1 cellular context compared by ENCODE assay signal in the genomic region with DNA sequence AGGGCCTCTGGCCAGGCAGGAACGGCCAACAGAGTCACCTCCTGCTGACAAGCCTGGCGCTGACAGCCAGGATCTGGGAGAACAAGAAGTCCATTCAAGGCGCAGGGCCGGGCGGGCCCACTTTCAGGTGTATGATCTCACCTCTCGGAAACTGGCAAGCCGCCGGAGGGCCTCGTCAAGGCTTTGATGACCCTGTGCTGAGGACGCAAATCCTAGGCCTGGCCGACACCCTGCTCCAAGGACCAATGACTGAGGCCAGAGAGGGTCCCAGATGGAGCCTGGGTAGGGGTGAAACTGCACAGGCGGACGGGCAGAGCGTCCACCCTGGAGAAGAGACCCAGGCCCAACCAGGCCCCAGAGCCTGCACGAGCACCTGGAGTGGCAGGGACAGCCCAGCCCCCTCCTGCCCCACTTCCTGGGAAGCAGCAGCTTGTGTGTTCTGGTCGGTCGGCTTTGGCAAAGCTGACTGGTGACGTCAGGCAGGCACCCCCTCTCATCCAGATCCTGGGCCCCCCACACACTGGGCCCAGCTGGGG.
TF ChIP-seq lines count a peak whose summit lies in the region.

No MANE protein-coding gene starts in this region.

TF ChIP-seq in HepG2, 621 proteins besides CTCF, POLR2A, EP300 and RAD21 (continued from another document and continues in another):
- TF ChIP-seq, protein P1, sequence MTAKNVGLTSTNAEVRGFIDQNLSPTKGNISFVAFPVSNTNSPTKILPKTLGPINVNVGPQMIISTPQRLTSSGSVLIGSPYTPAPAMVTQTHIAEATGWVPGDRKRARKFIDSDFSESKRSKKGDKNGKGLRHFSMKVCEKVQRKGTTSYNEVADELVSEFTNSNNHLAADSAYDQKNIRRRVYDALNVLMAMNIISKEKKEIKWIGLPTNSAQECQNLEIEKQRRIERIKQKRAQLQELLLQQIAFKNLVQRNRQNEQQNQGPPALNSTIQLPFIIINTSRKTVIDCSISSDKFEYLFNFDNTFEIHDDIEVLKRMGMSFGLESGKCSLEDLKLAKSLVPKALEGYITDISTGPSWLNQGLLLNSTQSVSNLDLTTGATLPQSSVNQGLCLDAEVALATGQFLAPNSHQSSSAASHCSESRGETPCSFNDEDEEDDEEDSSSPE (CRISPR knock-in tag; IDR thresholded peaks at IDR 0.05): no peak
- TF ChIP-seq ZNF543 (CRISPR knock-in tag; IDR thresholded peaks at IDR 0.05) (no peak), ZNF460 (CRISPR knock-in tag; IDR thresholded peaks at IDR 0.05; ENCODE audit: borderline replicate concordance) (no peak), SRSF4 (IDR thresholded peaks at IDR 0.05; ENCODE audit: low read depth, low read length, poor library complexity, severe bottlenecking) (no peak), ZBTB21 (CRISPR knock-in tag; IDR thresholded peaks at IDR 0.05) (peak; percentile 82), SALL2 (CRISPR knock-in tag; IDR thresholded peaks at IDR 0.05) (no peak), ZEB1 (IDR thresholded peaks at IDR 0.05; ENCODE audit: insufficient replicate concordance, low read depth) (peak; percentile 32), NPAS2 (CRISPR knock-in tag; IDR thresholded peaks at IDR 0.05; ENCODE audit: borderline replicate concordance) (no peak), KLF12 (CRISPR knock-in tag; IDR thresholded peaks at IDR 0.05; ENCODE audit: borderline replicate concordance) (no peak), ZNF598 (CRISPR knock-in tag; IDR thresholded peaks at IDR 0.05; ENCODE audit: borderline replicate concordance) (0 out of 2 replicates have a peak, but pooled peaks have one; percentile 42), ZNF354B (CRISPR knock-in tag; IDR thresholded peaks at IDR 0.05) (no peak), ZNF530 (CRISPR knock-in tag; IDR thresholded peaks at IDR 0.05; ENCODE audit: low read depth) (no peak), ZNF558 (CRISPR knock-in tag; IDR thresholded peaks at IDR 0.05; ENCODE audit: borderline replicate concordance) (no peak), ZNF296 (CRISPR knock-in tag; conservative IDR thresholded peaks at IDR 0.05) (no peak), SAP130 (CRISPR knock-in tag; IDR thresholded peaks at IDR 0.05; ENCODE audit: low read depth) (peak; percentile 33), KDM4B (CRISPR knock-in tag; IDR thresholded peaks at IDR 0.05) (no peak), HOXA3 (CRISPR knock-in tag; IDR thresholded peaks at IDR 0.05) (no peak; the same call in none of the 2 replicates), ZFX (CRISPR knock-in tag; IDR thresholded peaks at IDR 0.05; ENCODE audit: low read depth) (peak; percentile 88), GATA4 (IDR thresholded peaks at IDR 0.05; ENCODE audit: borderline replicate concordance, low read depth) (no peak), ZNF431 (CRISPR knock-in tag; IDR thresholded peaks at IDR 0.05; ENCODE audit: borderline replicate concordance, low read depth) (no peak), TCF7 (IDR thresholded peaks at IDR 0.05; ENCODE audit: low read depth) (peak; percentile 21; the same call in 1 of the 2 replicates), ELF1 (CRISPR knock-in tag; IDR thresholded peaks at IDR 0.05) (peak; percentile 39; the same call in 1 of the 2 replicates), ZNF891 (CRISPR knock-in tag; IDR thresholded peaks at IDR 0.05) (peak; percentile 66; the same call in 1 of the 2 replicates), CHCHD3 (CRISPR knock-in tag; IDR thresholded peaks at IDR 0.05) (no peak), MZF1 (CRISPR knock-in tag; IDR thresholded peaks at IDR 0.05; ENCODE audit: borderline replicate concordance) (no peak), ELF3 (CRISPR knock-in tag; IDR thresholded peaks at IDR 0.05) (0 out of 2 replicates have a peak, but pooled peaks have one; percentile 17), ZMAT3 (CRISPR knock-in tag; conservative IDR thresholded peaks at IDR 0.05) (0 out of 2 replicates have a peak, but pooled peaks have one; percentile 49), NR2F1 (CRISPR knock-in tag; IDR thresholded peaks at IDR 0.05) (no peak), ZNF878 (CRISPR knock-in tag; IDR thresholded peaks at IDR 0.05) (no peak), RBM22 (optimal IDR thresholded peaks at IDR 0.05; ENCODE audit: low read length) (no peak), RNF2 (conservative IDR thresholded peaks at IDR 0.05; ENCODE audit: low read depth) (0 out of 2 replicates have a peak, but pooled peaks have one; percentile 39), TGIF2 (CRISPR knock-in tag; IDR thresholded peaks at IDR 0.05) (peak; percentile 74; the same call in 1 of the 2 replicates), NFYB (CRISPR knock-in tag; IDR thresholded peaks at IDR 0.05) (no peak), ZSCAN29 (CRISPR knock-in tag; conservative IDR thresholded peaks at IDR 0.05) (0 out of 2 replicates have a peak, but pooled peaks have one; percentile 73), SP5 (CRISPR knock-in tag; IDR thresholded peaks at IDR 0.05; ENCODE audit: borderline replicate concordance, low read depth) (peak; percentile 29), FLYWCH1 (CRISPR knock-in tag; IDR thresholded peaks at IDR 0.05) (no peak)
- TF ChIP-seq, protein P2, sequence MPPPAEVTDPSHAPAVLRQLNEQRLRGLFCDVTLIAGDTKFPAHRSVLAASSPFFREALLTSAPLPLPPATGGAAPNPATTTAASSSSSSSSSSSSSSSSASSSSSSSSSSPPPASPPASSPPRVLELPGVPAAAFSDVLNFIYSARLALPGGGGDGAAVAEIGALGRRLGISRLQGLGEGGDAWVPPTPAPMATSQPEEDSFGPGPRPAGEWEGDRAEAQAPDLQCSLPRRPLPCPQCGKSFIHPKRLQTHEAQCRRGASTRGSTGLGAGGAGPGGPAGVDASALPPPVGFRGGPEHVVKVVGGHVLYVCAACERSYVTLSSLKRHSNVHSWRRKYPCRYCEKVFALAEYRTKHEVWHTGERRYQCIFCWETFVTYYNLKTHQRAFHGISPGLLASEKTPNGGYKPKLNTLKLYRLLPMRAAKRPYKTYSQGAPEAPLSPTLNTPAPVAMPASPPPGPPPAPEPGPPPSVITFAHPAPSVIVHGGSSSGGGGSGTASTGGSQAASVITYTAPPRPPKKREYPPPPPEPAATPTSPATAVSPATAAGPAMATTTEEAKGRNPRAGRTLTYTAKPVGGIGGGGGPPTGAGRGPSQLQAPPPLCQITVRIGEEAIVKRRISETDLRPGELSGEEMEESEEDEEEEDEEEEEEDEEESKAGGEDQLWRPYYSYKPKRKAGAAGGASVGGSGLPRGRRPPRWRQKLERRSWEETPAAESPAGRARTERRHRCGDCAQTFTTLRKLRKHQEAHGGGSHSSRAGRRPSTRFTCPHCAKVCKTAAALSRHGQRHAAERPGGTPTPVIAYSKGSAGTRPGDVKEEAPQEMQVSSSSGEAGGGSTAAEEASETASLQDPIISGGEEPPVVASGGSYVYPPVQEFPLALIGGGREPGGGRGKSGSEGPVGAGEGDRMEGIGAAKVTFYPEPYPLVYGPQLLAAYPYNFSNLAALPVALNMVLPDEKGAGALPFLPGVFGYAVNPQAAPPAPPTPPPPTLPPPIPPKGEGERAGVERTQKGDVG (CRISPR knock-in tag; IDR thresholded peaks at IDR 0.05; ENCODE audit: borderline replicate concordance): no peak
- TF ChIP-seq, protein P3, sequence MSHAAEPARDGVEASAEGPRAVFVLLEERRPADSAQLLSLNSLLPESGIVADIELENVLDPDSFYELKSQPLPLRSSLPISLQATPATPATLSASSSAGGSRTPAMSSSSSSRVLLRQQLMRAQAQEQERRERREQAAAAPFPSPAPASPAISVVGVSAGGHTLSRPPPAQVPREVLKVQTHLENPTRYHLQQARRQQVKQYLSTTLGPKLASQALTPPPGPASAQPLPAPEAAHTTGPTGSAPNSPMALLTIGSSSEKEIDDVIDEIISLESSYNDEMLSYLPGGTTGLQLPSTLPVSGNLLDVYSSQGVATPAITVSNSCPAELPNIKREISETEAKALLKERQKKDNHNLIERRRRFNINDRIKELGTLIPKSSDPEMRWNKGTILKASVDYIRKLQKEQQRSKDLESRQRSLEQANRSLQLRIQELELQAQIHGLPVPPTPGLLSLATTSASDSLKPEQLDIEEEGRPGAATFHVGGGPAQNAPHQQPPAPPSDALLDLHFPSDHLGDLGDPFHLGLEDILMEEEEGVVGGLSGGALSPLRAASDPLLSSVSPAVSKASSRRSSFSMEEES (CRISPR knock-in tag; IDR thresholded peaks at IDR 0.05): no peak
- TF ChIP-seq, protein P4, sequence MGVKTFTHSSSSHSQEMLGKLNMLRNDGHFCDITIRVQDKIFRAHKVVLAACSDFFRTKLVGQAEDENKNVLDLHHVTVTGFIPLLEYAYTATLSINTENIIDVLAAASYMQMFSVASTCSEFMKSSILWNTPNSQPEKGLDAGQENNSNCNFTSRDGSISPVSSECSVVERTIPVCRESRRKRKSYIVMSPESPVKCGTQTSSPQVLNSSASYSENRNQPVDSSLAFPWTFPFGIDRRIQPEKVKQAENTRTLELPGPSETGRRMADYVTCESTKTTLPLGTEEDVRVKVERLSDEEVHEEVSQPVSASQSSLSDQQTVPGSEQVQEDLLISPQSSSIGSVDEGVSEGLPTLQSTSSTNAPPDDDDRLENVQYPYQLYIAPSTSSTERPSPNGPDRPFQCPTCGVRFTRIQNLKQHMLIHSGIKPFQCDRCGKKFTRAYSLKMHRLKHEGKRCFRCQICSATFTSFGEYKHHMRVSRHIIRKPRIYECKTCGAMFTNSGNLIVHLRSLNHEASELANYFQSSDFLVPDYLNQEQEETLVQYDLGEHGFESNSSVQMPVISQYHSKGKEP (CRISPR knock-in tag; IDR thresholded peaks at IDR 0.05): no peak
- TF ChIP-seq, protein P5, sequence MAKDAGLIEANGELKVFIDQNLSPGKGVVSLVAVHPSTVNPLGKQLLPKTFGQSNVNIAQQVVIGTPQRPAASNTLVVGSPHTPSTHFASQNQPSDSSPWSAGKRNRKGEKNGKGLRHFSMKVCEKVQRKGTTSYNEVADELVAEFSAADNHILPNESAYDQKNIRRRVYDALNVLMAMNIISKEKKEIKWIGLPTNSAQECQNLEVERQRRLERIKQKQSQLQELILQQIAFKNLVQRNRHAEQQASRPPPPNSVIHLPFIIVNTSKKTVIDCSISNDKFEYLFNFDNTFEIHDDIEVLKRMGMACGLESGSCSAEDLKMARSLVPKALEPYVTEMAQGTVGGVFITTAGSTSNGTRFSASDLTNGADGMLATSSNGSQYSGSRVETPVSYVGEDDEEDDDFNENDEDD (CRISPR knock-in tag; IDR thresholded peaks at IDR 0.05; ENCODE audit: borderline replicate concordance): 0 out of 2 replicates have a peak, but pooled peaks have one; percentile 15
- TF ChIP-seq, protein P6, sequence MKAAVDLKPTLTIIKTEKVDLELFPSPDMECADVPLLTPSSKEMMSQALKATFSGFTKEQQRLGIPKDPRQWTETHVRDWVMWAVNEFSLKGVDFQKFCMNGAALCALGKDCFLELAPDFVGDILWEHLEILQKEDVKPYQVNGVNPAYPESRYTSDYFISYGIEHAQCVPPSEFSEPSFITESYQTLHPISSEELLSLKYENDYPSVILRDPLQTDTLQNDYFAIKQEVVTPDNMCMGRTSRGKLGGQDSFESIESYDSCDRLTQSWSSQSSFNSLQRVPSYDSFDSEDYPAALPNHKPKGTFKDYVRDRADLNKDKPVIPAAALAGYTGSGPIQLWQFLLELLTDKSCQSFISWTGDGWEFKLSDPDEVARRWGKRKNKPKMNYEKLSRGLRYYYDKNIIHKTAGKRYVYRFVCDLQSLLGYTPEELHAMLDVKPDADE (CRISPR knock-in tag; IDR thresholded peaks at IDR 0.05): no peak
- TF ChIP-seq, protein P7, sequence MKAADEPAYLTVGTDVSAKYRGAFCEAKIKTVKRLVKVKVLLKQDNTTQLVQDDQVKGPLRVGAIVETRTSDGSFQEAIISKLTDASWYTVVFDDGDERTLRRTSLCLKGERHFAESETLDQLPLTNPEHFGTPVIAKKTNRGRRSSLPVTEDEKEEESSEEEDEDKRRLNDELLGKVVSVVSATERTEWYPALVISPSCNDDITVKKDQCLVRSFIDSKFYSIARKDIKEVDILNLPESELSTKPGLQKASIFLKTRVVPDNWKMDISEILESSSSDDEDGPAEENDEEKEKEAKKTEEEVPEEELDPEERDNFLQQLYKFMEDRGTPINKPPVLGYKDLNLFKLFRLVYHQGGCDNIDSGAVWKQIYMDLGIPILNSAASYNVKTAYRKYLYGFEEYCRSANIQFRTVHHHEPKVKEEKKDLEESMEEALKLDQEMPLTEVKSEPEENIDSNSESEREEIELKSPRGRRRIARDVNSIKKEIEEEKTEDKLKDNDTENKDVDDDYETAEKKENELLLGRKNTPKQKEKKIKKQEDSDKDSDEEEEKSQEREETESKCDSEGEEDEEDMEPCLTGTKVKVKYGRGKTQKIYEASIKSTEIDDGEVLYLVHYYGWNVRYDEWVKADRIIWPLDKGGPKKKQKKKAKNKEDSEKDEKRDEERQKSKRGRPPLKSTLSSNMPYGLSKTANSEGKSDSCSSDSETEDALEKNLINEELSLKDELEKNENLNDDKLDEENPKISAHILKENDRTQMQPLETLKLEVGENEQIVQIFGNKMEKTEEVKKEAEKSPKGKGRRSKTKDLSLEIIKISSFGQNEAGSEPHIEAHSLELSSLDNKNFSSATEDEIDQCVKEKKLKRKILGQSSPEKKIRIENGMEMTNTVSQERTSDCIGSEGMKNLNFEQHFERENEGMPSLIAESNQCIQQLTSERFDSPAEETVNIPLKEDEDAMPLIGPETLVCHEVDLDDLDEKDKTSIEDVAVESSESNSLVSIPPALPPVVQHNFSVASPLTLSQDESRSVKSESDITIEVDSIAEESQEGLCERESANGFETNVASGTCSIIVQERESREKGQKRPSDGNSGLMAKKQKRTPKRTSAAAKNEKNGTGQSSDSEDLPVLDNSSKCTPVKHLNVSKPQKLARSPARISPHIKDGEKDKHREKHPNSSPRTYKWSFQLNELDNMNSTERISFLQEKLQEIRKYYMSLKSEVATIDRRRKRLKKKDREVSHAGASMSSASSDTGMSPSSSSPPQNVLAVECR (CRISPR knock-in tag; IDR thresholded peaks at IDR 0.05; ENCODE audit: borderline replicate concordance): peak; percentile 35; the same call in 1 of the 2 replicates
- TF ChIP-seq, protein P8, sequence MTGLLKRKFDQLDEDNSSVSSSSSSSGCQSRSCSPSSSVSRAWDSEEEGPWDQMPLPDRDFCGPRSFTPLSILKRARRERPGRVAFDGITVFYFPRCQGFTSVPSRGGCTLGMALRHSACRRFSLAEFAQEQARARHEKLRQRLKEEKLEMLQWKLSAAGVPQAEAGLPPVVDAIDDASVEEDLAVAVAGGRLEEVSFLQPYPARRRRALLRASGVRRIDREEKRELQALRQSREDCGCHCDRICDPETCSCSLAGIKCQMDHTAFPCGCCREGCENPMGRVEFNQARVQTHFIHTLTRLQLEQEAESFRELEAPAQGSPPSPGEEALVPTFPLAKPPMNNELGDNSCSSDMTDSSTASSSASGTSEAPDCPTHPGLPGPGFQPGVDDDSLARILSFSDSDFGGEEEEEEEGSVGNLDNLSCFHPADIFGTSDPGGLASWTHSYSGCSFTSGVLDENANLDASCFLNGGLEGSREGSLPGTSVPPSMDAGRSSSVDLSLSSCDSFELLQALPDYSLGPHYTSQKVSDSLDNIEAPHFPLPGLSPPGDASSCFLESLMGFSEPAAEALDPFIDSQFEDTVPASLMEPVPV (CRISPR knock-in tag; IDR thresholded peaks at IDR 0.05): no peak
- TF ChIP-seq, protein P9, sequence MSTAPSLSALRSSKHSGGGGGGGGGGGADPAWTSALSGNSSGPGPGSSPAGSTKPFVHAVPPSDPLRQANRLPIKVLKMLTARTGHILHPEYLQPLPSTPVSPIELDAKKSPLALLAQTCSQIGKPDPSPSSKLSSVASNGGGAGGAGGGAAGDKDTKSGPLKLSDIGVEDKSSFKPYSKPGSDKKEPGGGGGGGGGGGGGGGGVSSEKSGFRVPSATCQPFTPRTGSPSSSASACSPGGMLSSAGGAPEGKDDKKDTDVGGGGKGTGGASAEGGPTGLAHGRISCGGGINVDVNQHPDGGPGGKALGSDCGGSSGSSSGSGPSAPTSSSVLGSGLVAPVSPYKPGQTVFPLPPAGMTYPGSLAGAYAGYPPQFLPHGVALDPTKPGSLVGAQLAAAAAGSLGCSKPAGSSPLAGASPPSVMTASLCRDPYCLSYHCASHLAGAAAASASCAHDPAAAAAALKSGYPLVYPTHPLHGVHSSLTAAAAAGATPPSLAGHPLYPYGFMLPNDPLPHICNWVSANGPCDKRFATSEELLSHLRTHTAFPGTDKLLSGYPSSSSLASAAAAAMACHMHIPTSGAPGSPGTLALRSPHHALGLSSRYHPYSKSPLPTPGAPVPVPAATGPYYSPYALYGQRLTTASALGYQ (CRISPR knock-in tag; IDR thresholded peaks at IDR 0.05): no peak
